In genomic region chr9:12784461-12785250, GRCh38 we compare ENCODE assay signal across 1 cellular context.
TF ChIP-seq lines count a peak whose summit lies in the region.

No MANE protein-coding gene starts in this region.

TF ChIP-seq in HepG2, 621 proteins besides CTCF, POLR2A, EP300 and RAD21 (continued from another document and continues in another):
- TF ChIP-seq, protein P1, sequence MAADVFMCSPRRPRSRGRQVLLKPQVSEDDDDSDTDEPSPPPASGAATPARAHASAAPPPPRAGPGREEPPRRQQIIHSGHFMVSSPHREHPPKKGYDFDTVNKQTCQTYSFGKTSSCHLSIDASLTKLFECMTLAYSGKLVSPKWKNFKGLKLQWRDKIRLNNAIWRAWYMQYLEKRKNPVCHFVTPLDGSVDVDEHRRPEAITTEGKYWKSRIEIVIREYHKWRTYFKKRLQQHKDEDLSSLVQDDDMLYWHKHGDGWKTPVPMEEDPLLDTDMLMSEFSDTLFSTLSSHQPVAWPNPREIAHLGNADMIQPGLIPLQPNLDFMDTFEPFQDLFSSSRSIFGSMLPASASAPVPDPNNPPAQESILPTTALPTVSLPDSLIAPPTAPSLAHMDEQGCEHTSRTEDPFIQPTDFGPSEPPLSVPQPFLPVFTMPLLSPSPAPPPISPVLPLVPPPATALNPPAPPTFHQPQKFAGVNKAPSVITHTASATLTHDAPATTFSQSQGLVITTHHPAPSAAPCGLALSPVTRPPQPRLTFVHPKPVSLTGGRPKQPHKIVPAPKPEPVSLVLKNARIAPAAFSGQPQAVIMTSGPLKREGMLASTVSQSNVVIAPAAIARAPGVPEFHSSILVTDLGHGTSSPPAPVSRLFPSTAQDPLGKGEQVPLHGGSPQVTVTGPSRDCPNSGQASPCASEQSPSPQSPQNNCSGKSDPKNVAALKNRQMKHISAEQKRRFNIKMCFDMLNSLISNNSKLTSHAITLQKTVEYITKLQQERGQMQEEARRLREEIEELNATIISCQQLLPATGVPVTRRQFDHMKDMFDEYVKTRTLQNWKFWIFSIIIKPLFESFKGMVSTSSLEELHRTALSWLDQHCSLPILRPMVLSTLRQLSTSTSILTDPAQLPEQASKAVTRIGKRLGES (CRISPR knock-in tag; IDR thresholded peaks at IDR 0.05; ENCODE audit: borderline replicate concordance): no peak
- TF ChIP-seq SIX1 (CRISPR knock-in tag; IDR thresholded peaks at IDR 0.05; ENCODE audit: borderline replicate concordance) (no peak), HNRNPK (IDR thresholded peaks at IDR 0.05; ENCODE audit: low read depth, low read length, poor library complexity, severe bottlenecking) (no peak), FOXK1 (CRISPR knock-in tag; IDR thresholded peaks at IDR 0.05; ENCODE audit: borderline replicate concordance, low read depth) (peak; percentile 87), CREB3 (CRISPR knock-in tag; IDR thresholded peaks at IDR 0.05) (no peak), ZNF382 (CRISPR knock-in tag; IDR thresholded peaks at IDR 0.05; ENCODE audit: borderline replicate concordance) (no peak), SMARCC2 (IDR thresholded peaks at IDR 0.05) (no peak), ZNF557 (CRISPR knock-in tag; IDR thresholded peaks at IDR 0.05) (no peak), ZMAT5 (CRISPR knock-in tag; IDR thresholded peaks at IDR 0.05; ENCODE audit: borderline replicate concordance, low read depth) (no peak), MIER2 (CRISPR knock-in tag; IDR thresholded peaks at IDR 0.05) (0 out of 2 replicates have a peak, but pooled peaks have one; percentile 55), MLLT10 (CRISPR knock-in tag; IDR thresholded peaks at IDR 0.05) (no peak), ZNF605 (CRISPR knock-in tag; IDR thresholded peaks at IDR 0.05) (no peak; the same call in 1 of the 2 replicates), CC2D1A (CRISPR knock-in tag; IDR thresholded peaks at IDR 0.05) (no peak), CSRNP1 (CRISPR knock-in tag; IDR thresholded peaks at IDR 0.05) (no peak), ZNF878 (CRISPR knock-in tag; IDR thresholded peaks at IDR 0.05) (no peak), ZNF431 (CRISPR knock-in tag; IDR thresholded peaks at IDR 0.05; ENCODE audit: borderline replicate concordance, low read depth) (peak; percentile 55; the same call in 1 of the 2 replicates), ZNF143 (CRISPR knock-in tag; IDR thresholded peaks at IDR 0.05) (no peak), ELF1 (CRISPR knock-in tag; IDR thresholded peaks at IDR 0.05) (no peak), ZNF331 (CRISPR knock-in tag; IDR thresholded peaks at IDR 0.05) (peak; percentile 87), SRSF1 (optimal IDR thresholded peaks at IDR 0.05; ENCODE audit: low read depth, low read length) (no peak), ZNF274 (CRISPR knock-in tag; IDR thresholded peaks at IDR 0.05) (no peak), MIER3 (CRISPR knock-in tag; IDR thresholded peaks at IDR 0.05; ENCODE audit: borderline replicate concordance) (peak; percentile 72; the same call in 1 of the 2 replicates), FOXA3 (CRISPR knock-in tag; IDR thresholded peaks at IDR 0.05) (peak; percentile 95), EHMT2 (IDR thresholded peaks at IDR 0.05; ENCODE audit: borderline replicate concordance, low read depth, low read length) (peak; percentile 47; the same call in 1 of the 2 replicates), ZNF746 (CRISPR knock-in tag; IDR thresholded peaks at IDR 0.05) (no peak), ZNF644 (CRISPR knock-in tag; IDR thresholded peaks at IDR 0.05; ENCODE audit: low read depth) (peak; percentile 91), ZNF724P (CRISPR knock-in tag; IDR thresholded peaks at IDR 0.05; ENCODE audit: borderline replicate concordance) (no peak), KAT8 (CRISPR knock-in tag; IDR thresholded peaks at IDR 0.05) (peak; percentile 71; the same call in 1 of the 2 replicates), ZNF788 (CRISPR knock-in tag; IDR thresholded peaks at IDR 0.05; ENCODE audit: borderline replicate concordance) (peak; percentile 22; the same call in 1 of the 2 replicates), ZNF816 (CRISPR knock-in tag; IDR thresholded peaks at IDR 0.05; ENCODE audit: borderline replicate concordance) (no peak), SP4 (CRISPR knock-in tag; IDR thresholded peaks at IDR 0.05) (no peak), SRF (IDR thresholded peaks at IDR 0.05; ENCODE audit: low read depth, low read length) (no peak), ZBTB14 (CRISPR knock-in tag; IDR thresholded peaks at IDR 0.05) (no peak), XBP1 (CRISPR knock-in tag; IDR thresholded peaks at IDR 0.05) (no peak)
- TF ChIP-seq, protein P2, sequence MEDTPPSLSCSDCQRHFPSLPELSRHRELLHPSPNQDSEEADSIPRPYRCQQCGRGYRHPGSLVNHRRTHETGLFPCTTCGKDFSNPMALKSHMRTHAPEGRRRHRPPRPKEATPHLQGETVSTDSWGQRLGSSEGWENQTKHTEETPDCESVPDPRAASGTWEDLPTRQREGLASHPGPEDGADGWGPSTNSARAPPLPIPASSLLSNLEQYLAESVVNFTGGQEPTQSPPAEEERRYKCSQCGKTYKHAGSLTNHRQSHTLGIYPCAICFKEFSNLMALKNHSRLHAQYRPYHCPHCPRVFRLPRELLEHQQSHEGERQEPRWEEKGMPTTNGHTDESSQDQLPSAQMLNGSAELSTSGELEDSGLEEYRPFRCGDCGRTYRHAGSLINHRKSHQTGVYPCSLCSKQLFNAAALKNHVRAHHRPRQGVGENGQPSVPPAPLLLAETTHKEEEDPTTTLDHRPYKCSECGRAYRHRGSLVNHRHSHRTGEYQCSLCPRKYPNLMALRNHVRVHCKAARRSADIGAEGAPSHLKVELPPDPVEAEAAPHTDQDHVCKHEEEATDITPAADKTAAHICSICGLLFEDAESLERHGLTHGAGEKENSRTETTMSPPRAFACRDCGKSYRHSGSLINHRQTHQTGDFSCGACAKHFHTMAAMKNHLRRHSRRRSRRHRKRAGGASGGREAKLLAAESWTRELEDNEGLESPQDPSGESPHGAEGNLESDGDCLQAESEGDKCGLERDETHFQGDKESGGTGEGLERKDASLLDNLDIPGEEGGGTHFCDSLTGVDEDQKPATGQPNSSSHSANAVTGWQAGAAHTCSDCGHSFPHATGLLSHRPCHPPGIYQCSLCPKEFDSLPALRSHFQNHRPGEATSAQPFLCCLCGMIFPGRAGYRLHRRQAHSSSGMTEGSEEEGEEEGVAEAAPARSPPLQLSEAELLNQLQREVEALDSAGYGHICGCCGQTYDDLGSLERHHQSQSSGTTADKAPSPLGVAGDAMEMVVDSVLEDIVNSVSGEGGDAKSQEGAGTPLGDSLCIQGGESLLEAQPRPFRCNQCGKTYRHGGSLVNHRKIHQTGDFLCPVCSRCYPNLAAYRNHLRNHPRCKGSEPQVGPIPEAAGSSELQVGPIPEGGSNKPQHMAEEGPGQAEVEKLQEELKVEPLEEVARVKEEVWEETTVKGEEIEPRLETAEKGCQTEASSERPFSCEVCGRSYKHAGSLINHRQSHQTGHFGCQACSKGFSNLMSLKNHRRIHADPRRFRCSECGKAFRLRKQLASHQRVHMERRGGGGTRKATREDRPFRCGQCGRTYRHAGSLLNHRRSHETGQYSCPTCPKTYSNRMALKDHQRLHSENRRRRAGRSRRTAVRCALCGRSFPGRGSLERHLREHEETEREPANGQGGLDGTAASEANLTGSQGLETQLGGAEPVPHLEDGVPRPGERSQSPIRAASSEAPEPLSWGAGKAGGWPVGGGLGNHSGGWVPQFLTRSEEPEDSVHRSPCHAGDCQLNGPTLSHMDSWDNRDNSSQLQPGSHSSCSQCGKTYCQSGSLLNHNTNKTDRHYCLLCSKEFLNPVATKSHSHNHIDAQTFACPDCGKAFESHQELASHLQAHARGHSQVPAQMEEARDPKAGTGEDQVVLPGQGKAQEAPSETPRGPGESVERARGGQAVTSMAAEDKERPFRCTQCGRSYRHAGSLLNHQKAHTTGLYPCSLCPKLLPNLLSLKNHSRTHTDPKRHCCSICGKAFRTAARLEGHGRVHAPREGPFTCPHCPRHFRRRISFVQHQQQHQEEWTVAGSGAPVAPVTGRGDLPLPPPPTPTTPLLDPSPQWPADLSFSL (CRISPR knock-in tag; IDR thresholded peaks at IDR 0.05): no peak
- TF ChIP-seq, protein P3, sequence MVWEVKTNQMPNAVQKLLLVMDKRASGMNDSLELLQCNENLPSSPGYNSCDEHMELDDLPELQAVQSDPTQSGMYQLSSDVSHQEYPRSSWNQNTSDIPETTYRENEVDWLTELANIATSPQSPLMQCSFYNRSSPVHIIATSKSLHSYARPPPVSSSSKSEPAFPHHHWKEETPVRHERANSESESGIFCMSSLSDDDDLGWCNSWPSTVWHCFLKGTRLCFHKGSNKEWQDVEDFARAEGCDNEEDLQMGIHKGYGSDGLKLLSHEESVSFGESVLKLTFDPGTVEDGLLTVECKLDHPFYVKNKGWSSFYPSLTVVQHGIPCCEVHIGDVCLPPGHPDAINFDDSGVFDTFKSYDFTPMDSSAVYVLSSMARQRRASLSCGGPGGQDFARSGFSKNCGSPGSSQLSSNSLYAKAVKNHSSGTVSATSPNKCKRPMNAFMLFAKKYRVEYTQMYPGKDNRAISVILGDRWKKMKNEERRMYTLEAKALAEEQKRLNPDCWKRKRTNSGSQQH (CRISPR knock-in tag; IDR thresholded peaks at IDR 0.05; ENCODE audit: low read depth): no peak
- TF ChIP-seq, protein P4, sequence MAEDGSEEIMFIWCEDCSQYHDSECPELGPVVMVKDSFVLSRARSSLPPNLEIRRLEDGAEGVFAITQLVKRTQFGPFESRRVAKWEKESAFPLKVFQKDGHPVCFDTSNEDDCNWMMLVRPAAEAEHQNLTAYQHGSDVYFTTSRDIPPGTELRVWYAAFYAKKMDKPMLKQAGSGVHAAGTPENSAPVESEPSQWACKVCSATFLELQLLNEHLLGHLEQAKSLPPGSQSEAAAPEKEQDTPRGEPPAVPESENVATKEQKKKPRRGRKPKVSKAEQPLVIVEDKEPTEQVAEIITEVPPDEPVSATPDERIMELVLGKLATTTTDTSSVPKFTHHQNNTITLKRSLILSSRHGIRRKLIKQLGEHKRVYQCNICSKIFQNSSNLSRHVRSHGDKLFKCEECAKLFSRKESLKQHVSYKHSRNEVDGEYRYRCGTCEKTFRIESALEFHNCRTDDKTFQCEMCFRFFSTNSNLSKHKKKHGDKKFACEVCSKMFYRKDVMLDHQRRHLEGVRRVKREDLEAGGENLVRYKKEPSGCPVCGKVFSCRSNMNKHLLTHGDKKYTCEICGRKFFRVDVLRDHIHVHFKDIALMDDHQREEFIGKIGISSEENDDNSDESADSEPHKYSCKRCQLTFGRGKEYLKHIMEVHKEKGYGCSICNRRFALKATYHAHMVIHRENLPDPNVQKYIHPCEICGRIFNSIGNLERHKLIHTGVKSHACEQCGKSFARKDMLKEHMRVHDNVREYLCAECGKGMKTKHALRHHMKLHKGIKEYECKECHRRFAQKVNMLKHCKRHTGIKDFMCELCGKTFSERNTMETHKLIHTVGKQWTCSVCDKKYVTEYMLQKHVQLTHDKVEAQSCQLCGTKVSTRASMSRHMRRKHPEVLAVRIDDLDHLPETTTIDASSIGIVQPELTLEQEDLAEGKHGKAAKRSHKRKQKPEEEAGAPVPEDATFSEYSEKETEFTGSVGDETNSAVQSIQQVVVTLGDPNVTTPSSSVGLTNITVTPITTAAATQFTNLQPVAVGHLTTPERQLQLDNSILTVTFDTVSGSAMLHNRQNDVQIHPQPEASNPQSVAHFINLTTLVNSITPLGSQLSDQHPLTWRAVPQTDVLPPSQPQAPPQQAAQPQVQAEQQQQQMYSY (CRISPR knock-in tag; IDR thresholded peaks at IDR 0.05): no peak
- TF ChIP-seq, protein P5, sequence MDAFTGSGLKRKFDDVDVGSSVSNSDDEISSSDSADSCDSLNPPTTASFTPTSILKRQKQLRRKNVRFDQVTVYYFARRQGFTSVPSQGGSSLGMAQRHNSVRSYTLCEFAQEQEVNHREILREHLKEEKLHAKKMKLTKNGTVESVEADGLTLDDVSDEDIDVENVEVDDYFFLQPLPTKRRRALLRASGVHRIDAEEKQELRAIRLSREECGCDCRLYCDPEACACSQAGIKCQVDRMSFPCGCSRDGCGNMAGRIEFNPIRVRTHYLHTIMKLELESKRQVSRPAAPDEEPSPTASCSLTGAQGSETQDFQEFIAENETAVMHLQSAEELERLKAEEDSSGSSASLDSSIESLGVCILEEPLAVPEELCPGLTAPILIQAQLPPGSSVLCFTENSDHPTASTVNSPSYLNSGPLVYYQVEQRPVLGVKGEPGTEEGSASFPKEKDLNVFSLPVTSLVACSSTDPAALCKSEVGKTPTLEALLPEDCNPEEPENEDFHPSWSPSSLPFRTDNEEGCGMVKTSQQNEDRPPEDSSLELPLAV (CRISPR knock-in tag; conservative IDR thresholded peaks at IDR 0.05; ENCODE audit: low read depth): no peak
- TF ChIP-seq, protein P6, sequence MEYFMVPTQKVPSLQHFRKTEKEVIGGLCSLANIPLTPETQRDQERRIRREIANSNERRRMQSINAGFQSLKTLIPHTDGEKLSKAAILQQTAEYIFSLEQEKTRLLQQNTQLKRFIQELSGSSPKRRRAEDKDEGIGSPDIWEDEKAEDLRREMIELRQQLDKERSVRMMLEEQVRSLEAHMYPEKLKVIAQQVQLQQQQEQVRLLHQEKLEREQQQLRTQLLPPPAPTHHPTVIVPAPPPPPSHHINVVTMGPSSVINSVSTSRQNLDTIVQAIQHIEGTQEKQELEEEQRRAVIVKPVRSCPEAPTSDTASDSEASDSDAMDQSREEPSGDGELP (IDR thresholded peaks at IDR 0.05; ENCODE audit: borderline replicate concordance, low read depth): peak; percentile 67
